ENCODE assay signal across 8 cellular contexts in the genomic region with DNA sequence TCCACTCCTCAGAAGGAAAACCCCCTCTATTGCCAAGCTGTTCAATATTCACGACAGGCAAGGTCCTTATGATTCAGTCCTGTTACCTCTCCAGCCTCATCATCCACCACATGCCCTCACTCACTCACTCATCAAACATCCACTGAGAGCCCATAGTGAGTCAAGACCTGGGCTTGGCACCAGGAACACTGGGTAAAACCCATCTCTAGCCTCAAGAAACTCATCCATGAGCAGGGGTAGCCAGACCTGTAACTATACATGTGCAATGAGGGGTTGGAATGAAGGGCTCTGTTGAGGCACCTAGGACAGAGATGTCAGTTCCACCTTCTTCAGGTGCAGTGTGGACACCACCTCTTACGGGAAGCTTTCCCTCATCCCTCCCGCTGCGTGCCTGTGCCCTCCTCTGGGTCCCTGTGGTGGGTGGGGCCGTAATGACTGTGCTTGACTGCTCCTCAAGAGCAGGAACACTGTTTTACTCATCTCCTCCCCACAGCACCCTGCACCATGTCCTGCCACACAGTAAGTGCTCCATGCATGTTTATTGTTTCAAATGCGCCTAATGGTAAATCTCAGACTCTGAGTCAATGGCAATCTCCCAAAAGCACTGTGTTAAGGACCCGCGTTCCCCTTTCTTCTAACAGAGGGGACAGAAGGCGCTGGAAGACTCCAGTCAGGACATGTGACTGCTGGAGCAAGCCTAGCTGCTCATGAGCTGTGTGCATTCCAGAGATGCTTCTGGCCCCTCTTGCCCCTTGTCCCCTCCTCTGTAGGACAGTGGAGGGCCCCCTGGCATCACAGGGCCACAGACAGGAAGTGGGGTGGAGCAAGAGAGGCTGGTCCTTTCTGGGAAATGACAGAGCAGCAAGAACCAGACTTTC.
DNase-seq lines count a peak whose midpoint lies in the region; ATAC-seq and TF ChIP-seq lines count a peak whose summit lies in the region.

No MANE protein-coding gene starts in this region.

- peaks cover 31% of the 10 kb centered on the region for H3K4me1 Mint-ChIP-seq in memory B cell

- H3K27me3 Mint-ChIP-seq in memory B cell, result no peaks in the 10 kb centered on the region

- TF ChIP-seq CTCF in astrocyte of the spinal cord (IDR thresholded peaks at IDR 0.05; ENCODE audit: low read depth, low read length), result no peak
- TF ChIP-seq CTCF in suprapubic skin (IDR thresholded peaks at IDR 0.05), result no peak

- H3K27me3 ChIP-seq in suprapubic skin, result no peaks in the 10 kb centered on the region

- H3K27ac ChIP-seq in suprapubic skin, result no peak overlapping the region

- peak overlapping the region; percentile 89 for H3K27ac Mint-ChIP-seq in memory B cell

- no peak overlapping the region for H3K4me3 ChIP-seq in astrocyte of the spinal cord (ENCODE audit: low read depth, low read length)
- no peak overlapping the region for H3K4me3 ChIP-seq in suprapubic skin

- no peaks in the 10 kb centered on the region for H3K36me3 ChIP-seq in suprapubic skin

- no peaks in the 10 kb centered on the region for H3K9me3 ChIP-seq in suprapubic skin

- H3K4me3 Mint-ChIP-seq in memory B cell, result peak overlapping the region; percentile 43

- H3K4me1 ChIP-seq in suprapubic skin, result peaks cover 12% of the 10 kb centered on the region

- ATAC-seq in GM19023 (IDR thresholded peaks at IDR 0.05; ENCODE audit: unreplicated experiment) (peak; percentile 53), HG03432 (IDR thresholded peaks at IDR 0.05; ENCODE audit: unreplicated experiment) (peak; percentile 46), memory B cell (ENCODE audit: low read depth) (peak; percentile 59)

- no peak for TF ChIP-seq POLR2A in suprapubic skin (IDR thresholded peaks at IDR 0.05)

- 90% methylated on average over 9 of the region's 9 CpGs for WGBS in suprapubic skin

- DNase-seq in astrocyte of the spinal cord (ENCODE audit: low read depth, low spot score) (peak; percentile 81), memory B cell (ENCODE audit: low spot score in 2 of 2) (no peak), occipital lobe (lab: John Stamatoyannopoulos, UW) (no peak), suprapubic skin (ENCODE audit: low spot score in 2 of 2) (no peak), germinal center (ENCODE audit: low spot score) (no peak), NCI-H2171 (lab: John Stamatoyannopoulos, UW) (no peak)

- H3K36me3 Mint-ChIP-seq in memory B cell, result peaks cover 25% of the 10 kb centered on the region

- no peak for TF ChIP-seq EP300 in suprapubic skin (IDR thresholded peaks at IDR 0.05)

- H3K9me3 Mint-ChIP-seq in memory B cell, result peaks cover 6% of the 10 kb centered on the region

- in situ Hi-C loops in astrocyte of the spinal cord (cut with HindIII; ENCODE audit: low sequenced_read_pairs), result no loop called here
